In the genomic region with DNA sequence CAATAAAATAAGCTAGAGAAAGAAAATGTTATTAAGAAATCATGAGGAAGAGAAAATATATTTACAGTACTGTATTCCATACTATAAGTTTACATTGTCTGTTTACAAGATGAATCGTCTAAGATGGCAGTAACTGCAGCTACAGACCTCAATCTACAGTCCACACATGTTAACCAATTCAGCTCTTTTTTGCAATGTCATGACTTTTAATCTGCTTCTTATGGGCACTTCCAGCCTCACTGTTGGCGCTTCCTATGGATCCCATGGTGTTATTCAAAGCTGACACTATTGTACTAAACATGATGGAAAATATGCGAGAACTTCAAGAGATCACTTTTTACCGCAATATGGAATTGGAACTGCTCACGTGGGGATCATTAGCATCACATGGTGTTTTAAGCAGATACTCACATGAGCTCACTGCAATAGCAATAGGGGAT, we compare ENCODE assay signal across 2 cellular contexts.
TF ChIP-seq lines count a peak whose summit lies in the region.

No MANE protein-coding gene starts in this region.

TF ChIP-seq in HepG2, 621 proteins besides CTCF, POLR2A, EP300 and RAD21 (continued from another document):
- TF ChIP-seq ZNF589 (CRISPR knock-in tag; conservative IDR thresholded peaks at IDR 0.05) (no peak), ZNF749 (CRISPR knock-in tag; IDR thresholded peaks at IDR 0.05; ENCODE audit: borderline replicate concordance) (no peak), NFE2L2 (IDR thresholded peaks at IDR 0.05; ENCODE audit: low read length) (peak; percentile 30; the same call in 1 of the 2 replicates), ZNF552 (CRISPR knock-in tag; IDR thresholded peaks at IDR 0.05; ENCODE audit: borderline replicate concordance) (no peak)

TF ChIP-seq in K562, 482 proteins besides CTCF, POLR2A, EP300 and RAD21 (continued from another document and continues in another):
- TF ChIP-seq, protein P1, sequence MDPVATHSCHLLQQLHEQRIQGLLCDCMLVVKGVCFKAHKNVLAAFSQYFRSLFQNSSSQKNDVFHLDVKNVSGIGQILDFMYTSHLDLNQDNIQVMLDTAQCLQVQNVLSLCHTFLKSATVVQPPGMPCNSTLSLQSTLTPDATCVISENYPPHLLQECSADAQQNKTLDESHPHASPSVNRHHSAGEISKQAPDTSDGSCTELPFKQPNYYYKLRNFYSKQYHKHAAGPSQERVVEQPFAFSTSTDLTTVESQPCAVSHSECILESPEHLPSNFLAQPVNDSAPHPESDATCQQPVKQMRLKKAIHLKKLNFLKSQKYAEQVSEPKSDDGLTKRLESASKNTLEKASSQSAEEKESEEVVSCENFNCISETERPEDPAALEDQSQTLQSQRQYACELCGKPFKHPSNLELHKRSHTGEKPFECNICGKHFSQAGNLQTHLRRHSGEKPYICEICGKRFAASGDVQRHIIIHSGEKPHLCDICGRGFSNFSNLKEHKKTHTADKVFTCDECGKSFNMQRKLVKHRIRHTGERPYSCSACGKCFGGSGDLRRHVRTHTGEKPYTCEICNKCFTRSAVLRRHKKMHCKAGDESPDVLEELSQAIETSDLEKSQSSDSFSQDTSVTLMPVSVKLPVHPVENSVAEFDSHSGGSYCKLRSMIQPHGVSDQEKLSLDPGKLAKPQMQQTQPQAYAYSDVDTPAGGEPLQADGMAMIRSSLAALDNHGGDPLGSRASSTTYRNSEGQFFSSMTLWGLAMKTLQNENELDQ (CRISPR knock-in tag; IDR thresholded peaks at IDR 0.05; ENCODE audit: borderline replicate concordance) = no peak
- TF ChIP-seq RBM39 (optimal IDR thresholded peaks at IDR 0.05; ENCODE audit: low read depth, low read length) (no peak), CC2D1A (IDR thresholded peaks at IDR 0.05) (peak; percentile 27; the same call in 1 of the 2 replicates), NEUROD1 (IDR thresholded peaks at IDR 0.05; ENCODE audit: borderline replicate concordance, low read depth, low read length, partially characterized antibody) (no peak), NR2C2 (CRISPR knock-in tag; IDR thresholded peaks at IDR 0.05) (no peak), NR2C2 (tag; IDR thresholded peaks at IDR 0.05) (no peak), STAT5B (CRISPR knock-in tag; IDR thresholded peaks at IDR 0.05) (no peak), ETV6 (IDR thresholded peaks at IDR 0.05; ENCODE audit: borderline replicate concordance in 1 of 2, low read depth in 2 of 2, low read length in 1 of 2) (no peak), ETV6 (CRISPR knock-in tag; IDR thresholded peaks at IDR 0.05; ENCODE audit: borderline replicate concordance) (no peak), NCOA4 (IDR thresholded peaks at IDR 0.05; ENCODE audit: partially characterized antibody) (no peak), GABPB1 (CRISPR knock-in tag; IDR thresholded peaks at IDR 0.05) (no peak), FOXJ3 (CRISPR knock-in tag; IDR thresholded peaks at IDR 0.05) (no peak), POLR2AphosphoS2 (IDR thresholded peaks at IDR 0.05; ENCODE audit: low read length) (no peak), KDM4B (IDR thresholded peaks at IDR 0.05; ENCODE audit: borderline replicate concordance in 2 of 2, low read depth in 1 of 2) (no peak), ZNF444 (CRISPR knock-in tag; IDR thresholded peaks at IDR 0.05) (no peak), ZNF316 (IDR thresholded peaks at IDR 0.05) (peak; percentile 100), U2AF1 (optimal IDR thresholded peaks at IDR 0.05; ENCODE audit: low read depth, low read length) (no peak), NR1H2 (CRISPR knock-in tag; IDR thresholded peaks at IDR 0.05) (no peak), RNF2 (IDR thresholded peaks at IDR 0.05) (no peak; the same call in 1 of the 2 replicates), ERF (CRISPR knock-in tag; IDR thresholded peaks at IDR 0.05) (no peak), MED1 (CRISPR knock-in tag; IDR thresholded peaks at IDR 0.05; ENCODE audit: borderline replicate concordance) (no peak), ZNF589 (CRISPR knock-in tag; IDR thresholded peaks at IDR 0.05; ENCODE audit: low read depth) (no peak), ZSCAN32 (CRISPR knock-in tag; IDR thresholded peaks at IDR 0.05) (no peak), ZNF197 (CRISPR knock-in tag; IDR thresholded peaks at IDR 0.05; ENCODE audit: low read depth) (no peak), TAF7 (tag; IDR thresholded peaks at IDR 0.05) (no peak), NRF1 (conservative IDR thresholded peaks at IDR 0.05 in 1 of 2, IDR thresholded peaks at IDR 0.05 in 1 of 2) (no peak), FOXK2 (conservative IDR thresholded peaks at IDR 0.05 in 1 of 2, IDR thresholded peaks at IDR 0.05 in 1 of 2; ENCODE audit: low read depth in 2 of 2) (peak; percentile 56 to 65; a peak in 2 of 4 replicates), RFX7 (CRISPR knock-in tag; IDR thresholded peaks at IDR 0.05) (no peak), SRSF1 (IDR thresholded peaks at IDR 0.05; ENCODE audit: low read depth, low read length) (no peak), DMBX1 (CRISPR knock-in tag; IDR thresholded peaks at IDR 0.05; ENCODE audit: borderline replicate concordance) (0 out of 2 replicates have a peak, but pooled peaks have one; percentile 61), PML (IDR thresholded peaks at IDR 0.05; ENCODE audit: low read length) (peak; percentile 80), STAG1 (CRISPR knock-in tag; IDR thresholded peaks at IDR 0.05; ENCODE audit: borderline replicate concordance) (no peak), SETDB1 (IDR thresholded peaks at IDR 0.05; ENCODE audit: low read length) (no peak), ESRRB (CRISPR knock-in tag; IDR thresholded peaks at IDR 0.05; ENCODE audit: borderline replicate concordance) (no peak)
- TF ChIP-seq, protein P2, sequence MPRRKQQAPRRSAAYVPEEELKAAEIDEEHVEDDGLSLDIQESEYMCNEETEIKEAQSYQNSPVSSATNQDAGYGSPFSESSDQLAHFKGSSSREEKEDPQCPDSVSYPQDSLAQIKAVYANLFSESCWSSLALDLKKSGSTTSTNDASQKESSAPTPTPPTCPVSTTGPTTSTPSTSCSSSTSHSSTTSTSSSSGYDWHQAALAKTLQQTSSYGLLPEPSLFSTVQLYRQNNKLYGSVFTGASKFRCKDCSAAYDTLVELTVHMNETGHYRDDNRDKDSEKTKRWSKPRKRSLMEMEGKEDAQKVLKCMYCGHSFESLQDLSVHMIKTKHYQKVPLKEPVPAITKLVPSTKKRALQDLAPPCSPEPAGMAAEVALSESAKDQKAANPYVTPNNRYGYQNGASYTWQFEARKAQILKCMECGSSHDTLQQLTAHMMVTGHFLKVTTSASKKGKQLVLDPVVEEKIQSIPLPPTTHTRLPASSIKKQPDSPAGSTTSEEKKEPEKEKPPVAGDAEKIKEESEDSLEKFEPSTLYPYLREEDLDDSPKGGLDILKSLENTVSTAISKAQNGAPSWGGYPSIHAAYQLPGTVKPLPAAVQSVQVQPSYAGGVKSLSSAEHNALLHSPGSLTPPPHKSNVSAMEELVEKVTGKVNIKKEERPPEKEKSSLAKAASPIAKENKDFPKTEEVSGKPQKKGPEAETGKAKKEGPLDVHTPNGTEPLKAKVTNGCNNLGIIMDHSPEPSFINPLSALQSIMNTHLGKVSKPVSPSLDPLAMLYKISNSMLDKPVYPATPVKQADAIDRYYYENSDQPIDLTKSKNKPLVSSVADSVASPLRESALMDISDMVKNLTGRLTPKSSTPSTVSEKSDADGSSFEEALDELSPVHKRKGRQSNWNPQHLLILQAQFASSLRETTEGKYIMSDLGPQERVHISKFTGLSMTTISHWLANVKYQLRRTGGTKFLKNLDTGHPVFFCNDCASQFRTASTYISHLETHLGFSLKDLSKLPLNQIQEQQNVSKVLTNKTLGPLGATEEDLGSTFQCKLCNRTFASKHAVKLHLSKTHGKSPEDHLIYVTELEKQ (CRISPR knock-in tag; IDR thresholded peaks at IDR 0.05) = no peak
- TF ChIP-seq, protein P3, sequence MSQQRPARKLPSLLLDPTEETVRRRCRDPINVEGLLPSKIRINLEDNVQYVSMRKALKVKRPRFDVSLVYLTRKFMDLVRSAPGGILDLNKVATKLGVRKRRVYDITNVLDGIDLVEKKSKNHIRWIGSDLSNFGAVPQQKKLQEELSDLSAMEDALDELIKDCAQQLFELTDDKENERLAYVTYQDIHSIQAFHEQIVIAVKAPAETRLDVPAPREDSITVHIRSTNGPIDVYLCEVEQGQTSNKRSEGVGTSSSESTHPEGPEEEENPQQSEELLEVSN (IDR thresholded peaks at IDR 0.05; ENCODE audit: borderline replicate concordance in 1 of 2, extremely low read depth in 1 of 2, insufficient read depth in 1 of 2, insufficient read length in 1 of 2, low read depth in 1 of 2, low read length in 1 of 2, poor library complexity in 1 of 2, severe bottlenecking in 1 of 2) = peak in 1 of 2 experiments; percentile 31
- TF ChIP-seq, protein P4, sequence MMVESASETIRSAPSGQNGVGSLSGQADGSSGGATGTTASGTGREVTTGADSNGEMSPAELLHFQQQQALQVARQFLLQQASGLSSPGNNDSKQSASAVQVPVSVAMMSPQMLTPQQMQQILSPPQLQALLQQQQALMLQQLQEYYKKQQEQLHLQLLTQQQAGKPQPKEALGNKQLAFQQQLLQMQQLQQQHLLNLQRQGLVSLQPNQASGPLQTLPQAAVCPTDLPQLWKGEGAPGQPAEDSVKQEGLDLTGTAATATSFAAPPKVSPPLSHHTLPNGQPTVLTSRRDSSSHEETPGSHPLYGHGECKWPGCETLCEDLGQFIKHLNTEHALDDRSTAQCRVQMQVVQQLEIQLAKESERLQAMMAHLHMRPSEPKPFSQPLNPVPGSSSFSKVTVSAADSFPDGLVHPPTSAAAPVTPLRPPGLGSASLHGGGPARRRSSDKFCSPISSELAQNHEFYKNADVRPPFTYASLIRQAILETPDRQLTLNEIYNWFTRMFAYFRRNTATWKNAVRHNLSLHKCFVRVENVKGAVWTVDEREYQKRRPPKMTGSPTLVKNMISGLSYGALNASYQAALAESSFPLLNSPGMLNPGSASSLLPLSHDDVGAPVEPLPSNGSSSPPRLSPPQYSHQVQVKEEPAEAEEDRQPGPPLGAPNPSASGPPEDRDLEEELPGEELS (CRISPR knock-in tag; IDR thresholded peaks at IDR 0.05; ENCODE audit: borderline replicate concordance) = no peak
- TF ChIP-seq, protein P5, sequence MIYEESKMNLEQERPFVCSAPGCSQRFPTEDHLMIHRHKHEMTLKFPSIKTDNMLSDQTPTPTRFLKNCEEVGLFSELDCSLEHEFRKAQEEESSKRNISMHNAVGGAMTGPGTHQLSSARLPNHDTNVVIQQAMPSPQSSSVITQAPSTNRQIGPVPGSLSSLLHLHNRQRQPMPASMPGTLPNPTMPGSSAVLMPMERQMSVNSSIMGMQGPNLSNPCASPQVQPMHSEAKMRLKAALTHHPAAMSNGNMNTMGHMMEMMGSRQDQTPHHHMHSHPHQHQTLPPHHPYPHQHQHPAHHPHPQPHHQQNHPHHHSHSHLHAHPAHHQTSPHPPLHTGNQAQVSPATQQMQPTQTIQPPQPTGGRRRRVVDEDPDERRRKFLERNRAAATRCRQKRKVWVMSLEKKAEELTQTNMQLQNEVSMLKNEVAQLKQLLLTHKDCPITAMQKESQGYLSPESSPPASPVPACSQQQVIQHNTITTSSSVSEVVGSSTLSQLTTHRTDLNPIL (CRISPR knock-in tag; IDR thresholded peaks at IDR 0.05) = no peak
- TF ChIP-seq, protein P6, sequence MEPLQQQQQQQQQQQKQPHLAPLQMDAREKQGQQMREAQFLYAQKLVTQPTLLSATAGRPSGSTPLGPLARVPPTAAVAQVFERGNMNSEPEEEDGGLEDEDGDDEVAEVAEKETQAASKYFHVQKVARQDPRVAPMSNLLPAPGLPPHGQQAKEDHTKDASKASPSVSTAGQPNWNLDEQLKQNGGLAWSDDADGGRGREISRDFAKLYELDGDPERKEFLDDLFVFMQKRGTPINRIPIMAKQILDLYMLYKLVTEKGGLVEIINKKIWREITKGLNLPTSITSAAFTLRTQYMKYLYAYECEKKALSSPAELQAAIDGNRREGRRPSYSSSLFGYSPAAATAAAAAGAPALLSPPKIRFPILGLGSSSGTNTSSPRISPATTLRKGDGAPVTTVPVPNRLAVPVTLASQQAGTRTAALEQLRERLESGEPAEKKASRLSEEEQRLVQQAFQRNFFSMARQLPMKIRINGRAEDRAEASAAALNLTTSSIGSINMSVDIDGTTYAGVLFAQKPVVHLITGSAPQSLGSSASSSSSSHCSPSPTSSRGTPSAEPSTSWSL (CRISPR knock-in tag; IDR thresholded peaks at IDR 0.05; ENCODE audit: borderline replicate concordance) = no peak
- TF ChIP-seq, protein P7, sequence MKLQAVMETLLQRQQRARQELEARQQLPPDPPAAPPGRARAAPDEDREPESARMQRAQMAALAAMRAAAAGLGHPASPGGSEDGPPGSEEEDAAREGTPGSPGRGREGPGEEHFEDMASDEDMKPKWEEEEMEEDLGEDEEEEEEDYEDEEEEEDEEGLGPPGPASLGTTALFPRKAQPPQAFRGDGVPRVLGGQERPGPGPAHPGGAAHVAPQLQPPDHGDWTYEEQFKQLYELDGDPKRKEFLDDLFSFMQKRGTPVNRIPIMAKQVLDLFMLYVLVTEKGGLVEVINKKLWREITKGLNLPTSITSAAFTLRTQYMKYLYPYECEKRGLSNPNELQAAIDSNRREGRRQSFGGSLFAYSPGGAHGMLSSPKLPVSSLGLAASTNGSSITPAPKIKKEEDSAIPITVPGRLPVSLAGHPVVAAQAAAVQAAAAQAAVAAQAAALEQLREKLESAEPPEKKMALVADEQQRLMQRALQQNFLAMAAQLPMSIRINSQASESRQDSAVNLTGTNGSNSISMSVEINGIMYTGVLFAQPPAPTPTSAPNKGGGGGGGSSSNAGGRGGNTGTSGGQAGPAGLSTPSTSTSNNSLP (IDR thresholded peaks at IDR 0.05; ENCODE audit: borderline replicate concordance, low read depth, low read length) = 0 out of 2 replicates have a peak, but pooled peaks have one; percentile 1
- TF ChIP-seq, protein P8, sequence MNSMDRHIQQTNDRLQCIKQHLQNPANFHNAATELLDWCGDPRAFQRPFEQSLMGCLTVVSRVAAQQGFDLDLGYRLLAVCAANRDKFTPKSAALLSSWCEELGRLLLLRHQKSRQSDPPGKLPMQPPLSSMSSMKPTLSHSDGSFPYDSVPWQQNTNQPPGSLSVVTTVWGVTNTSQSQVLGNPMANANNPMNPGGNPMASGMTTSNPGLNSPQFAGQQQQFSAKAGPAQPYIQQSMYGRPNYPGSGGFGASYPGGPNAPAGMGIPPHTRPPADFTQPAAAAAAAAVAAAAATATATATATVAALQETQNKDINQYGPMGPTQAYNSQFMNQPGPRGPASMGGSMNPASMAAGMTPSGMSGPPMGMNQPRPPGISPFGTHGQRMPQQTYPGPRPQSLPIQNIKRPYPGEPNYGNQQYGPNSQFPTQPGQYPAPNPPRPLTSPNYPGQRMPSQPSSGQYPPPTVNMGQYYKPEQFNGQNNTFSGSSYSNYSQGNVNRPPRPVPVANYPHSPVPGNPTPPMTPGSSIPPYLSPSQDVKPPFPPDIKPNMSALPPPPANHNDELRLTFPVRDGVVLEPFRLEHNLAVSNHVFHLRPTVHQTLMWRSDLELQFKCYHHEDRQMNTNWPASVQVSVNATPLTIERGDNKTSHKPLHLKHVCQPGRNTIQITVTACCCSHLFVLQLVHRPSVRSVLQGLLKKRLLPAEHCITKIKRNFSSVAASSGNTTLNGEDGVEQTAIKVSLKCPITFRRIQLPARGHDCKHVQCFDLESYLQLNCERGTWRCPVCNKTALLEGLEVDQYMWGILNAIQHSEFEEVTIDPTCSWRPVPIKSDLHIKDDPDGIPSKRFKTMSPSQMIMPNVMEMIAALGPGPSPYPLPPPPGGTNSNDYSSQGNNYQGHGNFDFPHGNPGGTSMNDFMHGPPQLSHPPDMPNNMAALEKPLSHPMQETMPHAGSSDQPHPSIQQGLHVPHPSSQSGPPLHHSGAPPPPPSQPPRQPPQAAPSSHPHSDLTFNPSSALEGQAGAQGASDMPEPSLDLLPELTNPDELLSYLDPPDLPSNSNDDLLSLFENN (IDR thresholded peaks at IDR 0.05; ENCODE audit: low read depth in 2 of 2, low read length in 2 of 2) = peak in 1 of 2 experiments; percentile 72; a peak in 1 of 4 replicates
- TF ChIP-seq, protein P9, sequence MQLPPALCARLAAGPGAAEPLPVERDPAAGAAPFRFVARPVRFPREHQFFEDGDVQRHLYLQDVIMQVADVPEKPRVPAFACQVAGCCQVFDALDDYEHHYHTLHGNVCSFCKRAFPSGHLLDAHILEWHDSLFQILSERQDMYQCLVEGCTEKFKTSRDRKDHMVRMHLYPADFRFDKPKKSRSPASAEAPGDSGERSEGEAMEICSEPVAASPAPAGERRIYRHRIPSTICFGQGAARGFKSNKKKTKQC (CRISPR knock-in tag; IDR thresholded peaks at IDR 0.05) = no peak
